ENCODE assay signal across 8 cellular contexts in the genomic region with DNA sequence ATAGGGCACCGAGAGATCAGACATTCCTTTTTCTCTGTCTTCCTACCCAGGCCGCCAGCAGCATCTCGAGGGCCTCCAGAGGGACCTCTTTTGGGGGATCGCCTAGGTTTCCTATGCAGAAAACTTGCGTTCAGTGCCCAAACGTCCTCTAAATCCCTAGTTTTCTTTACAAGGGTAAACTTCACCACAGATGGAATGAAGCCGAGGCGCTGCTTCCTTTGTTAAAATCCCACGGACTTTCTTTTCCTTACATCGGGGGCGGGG. TPM values are rescaled to one million over a fixed set of nuclear protein-coding genes. Genes with fewer than 3 reads are reported as not detected.
DNase-seq lines count a peak whose midpoint lies in the region; FAIRE-seq and TF ChIP-seq lines count a peak whose summit lies in the region.

No MANE protein-coding gene starts in this region.

- DNase-seq in SJCRH30 (peak; percentile 15 to 47), fibroblast of peridontal ligament (ENCODE audit: extremely low read depth) (peak; percentile 29), AG08396 (ENCODE audit: low spot score) (no peak), superior temporal gyrus (ENCODE audit: extremely low spot score) (no peak), HEK293T (ENCODE audit: extremely low spot score) (no peak), frontal cortex (ENCODE audit: low spot score in 2 of 2) (no peak)

- H3K36me3 ChIP-seq in SJCRH30 (0 out of 2 replicates have a peak, but pooled peaks cover 6% of the 10 kb centered on the region), rectal smooth muscle tissue (ENCODE audit: control insufficient read depth, insufficient read depth, low read length) (no peaks in the 10 kb centered on the region)

- FAIRE-seq in frontal cortex (lab: Jason Lieb, UNC): no peak

- H3K4me3 ChIP-seq in GM12875 (ENCODE audit: low read depth, low read length) (peak overlapping the region; percentile 79), SJCRH30 (peak overlapping the region; percentile 98), rectal smooth muscle tissue (ENCODE audit: low read length) (peak overlapping the region; percentile 71)

- H3K4me1 ChIP-seq in SJCRH30: no peaks in the 10 kb centered on the region
- peaks cover 10% of the 10 kb centered on the region for H3K4me1 ChIP-seq in rectal smooth muscle tissue (ENCODE audit: control insufficient read depth, insufficient read depth, low read length)

- no peaks in the 10 kb centered on the region for H3K27me3 ChIP-seq in SJCRH30
- no peaks in the 10 kb centered on the region for H3K27me3 ChIP-seq in rectal smooth muscle tissue (ENCODE audit: control insufficient read depth, insufficient read depth, low read length)

- peak overlapping the region; percentile 51 for H3K9ac ChIP-seq in rectal smooth muscle tissue (ENCODE audit: low read length)

- peak overlapping the region; percentile 50 for H3K27ac ChIP-seq in SJCRH30
- H3K27ac ChIP-seq in rectal smooth muscle tissue (ENCODE audit: low read depth, low read length): peak overlapping the region; percentile 97

- CTCF ChIA-PET in HEK293T (lab: Yijun Ruan, JAX): no interaction called here

- POLR2A ChIA-PET in HEK293T (lab: Yijun Ruan, JAX): interaction anchor here (0.6 to 1.4 kb wide), 3 partner anchors 20 to 242 kb away, joined by 3 to 5 read pairs (median 3); no protein-coding TSS in a partner anchor

- TF ChIP-seq CTCF in GM12875 (IDR thresholded peaks at IDR 0.05; ENCODE audit: borderline replicate concordance, insufficient read depth, low read depth, low read length): no peak

- peaks cover 2% of the 10 kb centered on the region; the same call in 1 of the 2 replicates for H3K9me3 ChIP-seq in SJCRH30 (replicated peaks)

TF ChIP-seq in HEK293T, 16 proteins besides CTCF, POLR2A, EP300 and RAD21:
- no peak for TF ChIP-seq HDGF (IDR thresholded peaks at IDR 0.05; ENCODE audit: borderline replicate concordance)
- no peak for TF ChIP-seq FOXA1 (IDR thresholded peaks at IDR 0.05)
- TF ChIP-seq L3MBTL2 (conservative IDR thresholded peaks at IDR 0.05): no peak
- TF ChIP-seq LEF1 (IDR thresholded peaks at IDR 0.05; ENCODE audit: borderline replicate concordance): no peak
- no peak for TF ChIP-seq BHLHE40 (IDR thresholded peaks at IDR 0.05; ENCODE audit: borderline replicate concordance)
- TF ChIP-seq ELF4 (IDR thresholded peaks at IDR 0.05): no peak
- no peak for TF ChIP-seq SUZ12 (IDR thresholded peaks at IDR 0.05)
- TF ChIP-seq FOXK2 (IDR thresholded peaks at IDR 0.05): no peak
- no peak for TF ChIP-seq SP1 (IDR thresholded peaks at IDR 0.05)
- TF ChIP-seq FOXM1 (IDR thresholded peaks at IDR 0.05; ENCODE audit: borderline replicate concordance): no peak
- TF ChIP-seq TARDBP (IDR thresholded peaks at IDR 0.05): no peak
- no peak for TF ChIP-seq ARNT (IDR thresholded peaks at IDR 0.05)
- no peak for TF ChIP-seq ZNF384 (IDR thresholded peaks at IDR 0.05)
- TF ChIP-seq, protein P1, sequence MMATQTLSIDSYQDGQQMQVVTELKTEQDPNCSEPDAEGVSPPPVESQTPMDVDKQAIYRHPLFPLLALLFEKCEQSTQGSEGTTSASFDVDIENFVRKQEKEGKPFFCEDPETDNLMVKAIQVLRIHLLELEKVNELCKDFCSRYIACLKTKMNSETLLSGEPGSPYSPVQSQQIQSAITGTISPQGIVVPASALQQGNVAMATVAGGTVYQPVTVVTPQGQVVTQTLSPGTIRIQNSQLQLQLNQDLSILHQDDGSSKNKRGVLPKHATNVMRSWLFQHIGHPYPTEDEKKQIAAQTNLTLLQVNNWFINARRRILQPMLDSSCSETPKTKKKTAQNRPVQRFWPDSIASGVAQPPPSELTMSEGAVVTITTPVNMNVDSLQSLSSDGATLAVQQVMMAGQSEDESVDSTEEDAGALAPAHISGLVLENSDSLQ (IDR thresholded peaks at IDR 0.05): no peak
- no peak for TF ChIP-seq CTBP1 (IDR thresholded peaks at IDR 0.05; ENCODE audit: borderline replicate concordance)
- no peak for TF ChIP-seq NFRKB (IDR thresholded peaks at IDR 0.05)

RNA-seq across cellular contexts. Expression of a gene that starts 1.0 kb away (rescaled TPM):
- 134 and 149 TPM in 2 replicates for total RNA-seq in SJCRH30 (2014; rRNA removed; shearing (Covaris generic))
- total RNA-seq in frontal cortex: 119 TPM

Comparison
In these comparisons a context has a peak if more than half of its experiments do, and no peak if none do; other contexts are left out.
1. DNase-seq: peak in SJCRH30 (2 of 2) and fibroblast of peridontal ligament (single experiment); none in AG08396 (single experiment), superior temporal gyrus (single experiment), HEK293T (single experiment) and frontal cortex (0 of 2).
2. Peak in every context shown above with its lines, with median percentiles within 50 percentile points of each other: H3K4me3 ChIP-seq.